16 cellular contexts compared by ENCODE assay signal in the genomic region with DNA sequence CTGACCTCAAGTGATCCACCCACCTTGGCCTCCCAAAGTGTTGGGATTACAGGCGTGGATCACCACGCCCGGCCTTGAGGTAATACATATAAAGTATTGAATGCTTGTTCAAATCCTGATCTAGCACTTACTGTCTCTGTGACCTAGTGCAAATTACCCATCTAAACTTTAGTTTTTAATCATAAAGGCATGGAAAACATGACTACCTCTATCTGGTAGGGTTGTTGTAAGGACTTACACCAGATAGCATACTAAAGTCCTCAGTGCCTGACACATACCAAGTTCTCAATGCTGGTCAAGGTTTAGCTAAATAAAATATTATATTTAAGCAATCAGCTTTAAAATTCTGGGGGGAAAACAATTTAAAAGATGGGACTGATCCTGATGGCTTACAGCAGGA. TPM values are rescaled to one million over a fixed set of nuclear protein-coding genes. Genes with fewer than 3 reads are reported as not detected.
DNase-seq lines count a peak whose midpoint lies in the region; ATAC-seq lines count a peak whose summit lies in the region.
"Had no signal": no experiment of that assay in that cellular context is flagged by ENCODE, and none has a peak within 500 bp of the region (broad histone marks: within the 10 kb centered on the region; RNA-seq: fewer than 3 reads in every experiment).

No MANE protein-coding gene starts in this region.

- H3K27ac Mint-ChIP-seq in activated CD4-positive, alpha-beta T cell treated with anti-CD3 and anti-CD28 coated beads for 36 hours = no peak overlapping the region
- no peak overlapping the region for H3K27ac Mint-ChIP-seq in activated naive CD8-positive, alpha-beta T cell treated with anti-CD3 and anti-CD28 coated beads, Interleukin-2, amount 50 U/mL, for 24 hours
- H3K27ac Mint-ChIP-seq in activated naive CD8-positive, alpha-beta T cell treated with anti-CD3 and anti-CD28 coated beads for 36 hours = no peak overlapping the region
- no peak overlapping the region for H3K27ac Mint-ChIP-seq in activated T-helper 17 cell treated with anti-CD3 and anti-CD28 coated beads, Interleukin-2, amount 50 U/mL, for 72 hours
- no peak overlapping the region for H3K27ac Mint-ChIP-seq in stimulated activated effector memory CD8-positive, alpha-beta T cell treated with anti-CD3 and anti-CD28 coated beads, Interleukin-12 subunit alpha, Interleukin-12 subunit beta, amount 100 ng/mL, for 72 hours
- H3K27ac Mint-ChIP-seq: B cell; CD4-positive, alpha-beta T cell; CD8-positive, alpha-beta T cell had no signal

- intact Hi-C loops in activated CD4-positive, alpha-beta T cell treated with anti-CD3 and anti-CD28 coated beads for 36 hours (cut with DNase I, micrococcal nuclease) = no loop called here

- H3K9me3 Mint-ChIP-seq in activated CD4-positive, alpha-beta T cell treated with anti-CD3 and anti-CD28 coated beads for 36 hours (ENCODE audit: low read depth) = no peaks in the 10 kb centered on the region
- H3K9me3 Mint-ChIP-seq in activated naive CD8-positive, alpha-beta T cell treated with anti-CD3 and anti-CD28 coated beads, Interleukin-2, amount 50 U/mL, for 24 hours = no peaks in the 10 kb centered on the region
- H3K9me3 Mint-ChIP-seq in activated naive CD8-positive, alpha-beta T cell treated with anti-CD3 and anti-CD28 coated beads for 36 hours = no peaks in the 10 kb centered on the region
- H3K9me3 Mint-ChIP-seq in activated T-helper 17 cell treated with anti-CD3 and anti-CD28 coated beads, Interleukin-2, amount 50 U/mL, for 72 hours = no peaks in the 10 kb centered on the region
- H3K9me3 Mint-ChIP-seq in stimulated activated effector memory CD8-positive, alpha-beta T cell treated with anti-CD3 and anti-CD28 coated beads, Interleukin-12 subunit alpha, Interleukin-12 subunit beta, amount 100 ng/mL, for 72 hours = no peaks in the 10 kb centered on the region
- H3K9me3 Mint-ChIP-seq: CD4-positive, alpha-beta T cell; CD8-positive, alpha-beta T cell had no signal

- ATAC-seq in activated CD4-positive, alpha-beta T cell treated with anti-CD3 and anti-CD28 coated beads for 36 hours = peak; percentile 66
- peak; percentile 57 for ATAC-seq in activated naive CD8-positive, alpha-beta T cell treated with anti-CD3 and anti-CD28 coated beads, Interleukin-2, amount 50 U/mL, for 24 hours
- ATAC-seq in activated T-helper 17 cell treated with anti-CD3 and anti-CD28 coated beads, Interleukin-2, amount 50 U/mL, for 72 hours (replicated peaks) = peak; percentile 34
- ATAC-seq in stimulated activated effector memory CD8-positive, alpha-beta T cell treated with anti-CD3 and anti-CD28 coated beads, Interleukin-12 subunit alpha, Interleukin-12 subunit beta, amount 100 ng/mL, for 72 hours = peak; percentile 45
- no peak for ATAC-seq in HG03025 (IDR thresholded peaks at IDR 0.05; ENCODE audit: low FRiP score, unreplicated experiment)
- ATAC-seq: A549; CD8-positive, alpha-beta T cell had no signal

- H3K27me3 Mint-ChIP-seq in activated CD4-positive, alpha-beta T cell treated with anti-CD3 and anti-CD28 coated beads for 36 hours = no peaks in the 10 kb centered on the region
- H3K27me3 Mint-ChIP-seq in activated naive CD8-positive, alpha-beta T cell treated with anti-CD3 and anti-CD28 coated beads, Interleukin-2, amount 50 U/mL, for 24 hours = no peaks in the 10 kb centered on the region
- no peaks in the 10 kb centered on the region for H3K27me3 Mint-ChIP-seq in activated naive CD8-positive, alpha-beta T cell treated with anti-CD3 and anti-CD28 coated beads for 36 hours
- no peaks in the 10 kb centered on the region for H3K27me3 Mint-ChIP-seq in activated T-helper 17 cell treated with anti-CD3 and anti-CD28 coated beads, Interleukin-2, amount 50 U/mL, for 72 hours
- H3K27me3 Mint-ChIP-seq: B cell; CD4-positive, alpha-beta T cell had no signal

- H3K4me3 Mint-ChIP-seq in activated CD4-positive, alpha-beta T cell treated with anti-CD3 and anti-CD28 coated beads for 36 hours = no peak overlapping the region
- H3K4me3 Mint-ChIP-seq in activated naive CD8-positive, alpha-beta T cell treated with anti-CD3 and anti-CD28 coated beads, Interleukin-2, amount 50 U/mL, for 24 hours = no peak overlapping the region
- H3K4me3 Mint-ChIP-seq in activated naive CD8-positive, alpha-beta T cell treated with anti-CD3 and anti-CD28 coated beads for 36 hours = no peak overlapping the region
- H3K4me3 Mint-ChIP-seq in activated T-helper 17 cell treated with anti-CD3 and anti-CD28 coated beads, Interleukin-2, amount 50 U/mL, for 72 hours = no peak overlapping the region
- no peak overlapping the region for H3K4me3 Mint-ChIP-seq in stimulated activated effector memory CD8-positive, alpha-beta T cell treated with anti-CD3 and anti-CD28 coated beads, Interleukin-12 subunit alpha, Interleukin-12 subunit beta, amount 100 ng/mL, for 72 hours
- H3K4me3 Mint-ChIP-seq: B cell; CD4-positive, alpha-beta T cell; CD8-positive, alpha-beta T cell had no signal

- H3K36me3 Mint-ChIP-seq in activated CD4-positive, alpha-beta T cell treated with anti-CD3 and anti-CD28 coated beads for 36 hours (ENCODE audit: low read depth) = peaks cover 27% of the 10 kb centered on the region
- peaks cover 28% of the 10 kb centered on the region for H3K36me3 Mint-ChIP-seq in activated naive CD8-positive, alpha-beta T cell treated with anti-CD3 and anti-CD28 coated beads, Interleukin-2, amount 50 U/mL, for 24 hours (ENCODE audit: low read depth)
- H3K36me3 Mint-ChIP-seq in activated naive CD8-positive, alpha-beta T cell treated with anti-CD3 and anti-CD28 coated beads for 36 hours = peaks cover 26% of the 10 kb centered on the region
- peaks cover 42% of the 10 kb centered on the region for H3K36me3 Mint-ChIP-seq in activated T-helper 17 cell treated with anti-CD3 and anti-CD28 coated beads, Interleukin-2, amount 50 U/mL, for 72 hours (ENCODE audit: low read depth)
- H3K36me3 Mint-ChIP-seq in stimulated activated effector memory CD8-positive, alpha-beta T cell treated with anti-CD3 and anti-CD28 coated beads, Interleukin-12 subunit alpha, Interleukin-12 subunit beta, amount 100 ng/mL, for 72 hours = peaks cover 30% of the 10 kb centered on the region

- POLR2A ChIA-PET in activated CD4-positive, alpha-beta T cell treated with anti-CD3 and anti-CD28 coated beads for 36 hours (lab: Charles Lee) = no interaction called here

- peaks cover 16% of the 10 kb centered on the region for H3K4me1 Mint-ChIP-seq in activated CD4-positive, alpha-beta T cell treated with anti-CD3 and anti-CD28 coated beads for 36 hours
- H3K4me1 Mint-ChIP-seq in activated naive CD8-positive, alpha-beta T cell treated with anti-CD3 and anti-CD28 coated beads, Interleukin-2, amount 50 U/mL, for 24 hours = peaks cover 23% of the 10 kb centered on the region
- peaks cover 22% of the 10 kb centered on the region for H3K4me1 Mint-ChIP-seq in activated naive CD8-positive, alpha-beta T cell treated with anti-CD3 and anti-CD28 coated beads for 36 hours
- H3K4me1 Mint-ChIP-seq in activated T-helper 17 cell treated with anti-CD3 and anti-CD28 coated beads, Interleukin-2, amount 50 U/mL, for 72 hours = peaks cover 18% of the 10 kb centered on the region
- H3K4me1 Mint-ChIP-seq in stimulated activated effector memory CD8-positive, alpha-beta T cell treated with anti-CD3 and anti-CD28 coated beads, Interleukin-12 subunit alpha, Interleukin-12 subunit beta, amount 100 ng/mL, for 72 hours = peaks cover 22% of the 10 kb centered on the region

- CTCF ChIA-PET in activated CD4-positive, alpha-beta T cell treated with anti-CD3 and anti-CD28 coated beads for 36 hours (lab: Charles Lee) = no interaction called here

- no peak for DNase-seq in activated CD4-positive, alpha-beta T cell treated with anti-CD3 and anti-CD28 coated beads for 36 hours
- no peak for DNase-seq in activated CD4-positive, alpha-beta T cell treated with anti-CD3 and anti-CD28 coated beads, Interleukin-2, amount 50 U/mL, for 48 hours
- no peak for DNase-seq in activated naive CD8-positive, alpha-beta T cell treated with anti-CD3 and anti-CD28 coated beads, Interleukin-2, amount 50 U/mL, for 24 hours
- DNase-seq in activated naive CD8-positive, alpha-beta T cell treated with anti-CD3 and anti-CD28 coated beads for 36 hours = no peak
- DNase-seq in stimulated activated effector memory CD8-positive, alpha-beta T cell treated with anti-CD3 and anti-CD28 coated beads, Interleukin-12 subunit alpha, Interleukin-12 subunit beta, amount 100 ng/mL, for 72 hours (ENCODE audit: low spot score in 2 of 2) = no peak
- DNase-seq: AML-193; Caco-2; Calu3; CD4-positive, alpha-beta T cell; CD8-positive, alpha-beta T cell; DMS79 treated with DMSO at 0.1 percent for 48 hours; GF-D8 had no signal

RNA-seq across cellular contexts. Expression of a gene that starts 38.3 kb away (rescaled TPM):
- 10 to 100 TPM; 50.6 to 67.3 TPM for total RNA-seq in activated CD4-positive, alpha-beta T cell treated with anti-CD3 and anti-CD28 coated beads for 36 hours
- total RNA-seq in activated naive CD8-positive, alpha-beta T cell treated with anti-CD3 and anti-CD28 coated beads for 36 hours = 10 to 100 TPM; 51.0 to 55.9 TPM
- 10 to 100 TPM; 50.1 to 50.5 TPM for total RNA-seq in activated T-helper 17 cell treated with anti-CD3 and anti-CD28 coated beads, Interleukin-2, amount 50 U/mL, for 72 hours
